ENCODE assay signal across 10 cellular contexts in the genomic region with DNA sequence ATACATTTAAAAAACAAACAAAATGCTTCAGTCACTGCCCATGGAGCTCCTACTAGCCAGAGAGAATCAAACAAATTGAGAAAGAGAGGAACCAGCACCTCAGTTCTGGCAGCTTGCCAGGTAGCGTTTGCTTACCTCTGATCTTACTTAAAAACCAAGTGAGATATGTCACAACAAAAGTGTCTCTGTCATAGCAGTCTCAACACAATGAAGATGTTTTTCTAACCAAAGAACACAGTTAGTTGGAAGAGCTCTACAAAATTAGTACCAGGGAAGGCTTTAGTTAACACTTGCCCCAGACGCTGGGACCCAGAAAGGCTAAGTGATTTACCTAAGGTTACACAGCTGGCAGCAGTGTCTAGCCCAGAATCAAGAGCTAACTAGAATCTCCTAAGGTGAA. TPM values are rescaled to one million over a fixed set of nuclear protein-coding genes. Genes with fewer than 3 reads are reported as not detected.
DNase-seq lines count a peak whose midpoint lies in the region; ATAC-seq and TF ChIP-seq lines count a peak whose summit lies in the region.
"Had no signal": no experiment of that assay in that cellular context is flagged by ENCODE, and none has a peak within 500 bp of the region (broad histone marks: within the 10 kb centered on the region; RNA-seq: fewer than 3 reads in every experiment).

No MANE protein-coding gene starts in this region.

- no peak overlapping the region for H3K4me2 ChIP-seq in hepatocyte

- TF ChIP-seq POLR2A in lower leg skin (IDR thresholded peaks at IDR 0.05) = no peak

- no peak overlapping the region for H2AFZ ChIP-seq in hepatocyte

- 34 to 36% methylated on average over 2 of the region's 2 CpGs for WGBS in heart right ventricle, 2 donors
- 53% methylated on average over 2 of the region's 2 CpGs for WGBS in hepatocyte (ENCODE audit: low lambda C conversion rate, missing lambda C conversion rate)
- WGBS in lower leg skin, 2 donors = 26 to 35% methylated on average over 2 of the region's 2 CpGs

- ATAC-seq in left cardiac atrium (no peak), heart right ventricle (no peak), upper lobe of right lung (no peak), GM19328 (IDR thresholded peaks at IDR 0.05; ENCODE audit: unreplicated experiment) (no peak)
- ATAC-seq: left lung had no signal

- DNase-seq in left cardiac atrium = peak; percentile 52
- no peak for DNase-seq in heart right ventricle
- DNase-seq in SK-MEL-5 (ENCODE audit: low read depth, low spot score) = peak; percentile 40
- peak; percentile 45 for DNase-seq in hepatocyte (ENCODE audit: low spot score)
- no peak for DNase-seq in upper lobe of right lung
- no peak for DNase-seq in lower leg skin (ENCODE audit: low spot score in 2 of 2)
- DNase-seq in NCI-H226 = no peak
- DNase-seq: GDM1, left lung had no signal

- peak overlapping the region in 2 of 10 donors; percentile 2 to 4 for H3K27ac ChIP-seq in heart right ventricle
- H3K27ac ChIP-seq in hepatocyte = no peak overlapping the region
- H3K27ac ChIP-seq in upper lobe of right lung = no peak overlapping the region

- intact Hi-C loops in left cardiac atrium (cut with DNase I) = loop anchor here in 1 of 2 donors (10.0 kb wide), 4 partner anchors 68 to 248 kb away; no protein-coding TSS in a partner anchor
- intact Hi-C loops in heart right ventricle (cut with DNase I) = loop anchor here in 5 of 10 donors (5.0 to 10.0 kb wide), 9 partner anchors 41 to 338 kb away; no protein-coding TSS in a partner anchor
- intact Hi-C loops in upper lobe of right lung (cut with DNase I) = no loop called here
- intact Hi-C loops in lower leg skin (cut with DNase I; ENCODE audit: low total_unique reads) = no loop called here

- no peaks in the 10 kb centered on the region for H4K20me1 ChIP-seq in hepatocyte (ENCODE audit: insufficient read depth, poor library complexity, severe bottlenecking)

- H3K9me3 ChIP-seq in heart right ventricle (no peaks in the 10 kb centered on the region), hepatocyte (ENCODE audit: low read depth) (no peaks in the 10 kb centered on the region), upper lobe of right lung (no peaks in the 10 kb centered on the region)
- H3K9me3 ChIP-seq: left lung had no signal

- TF ChIP-seq CTCF in heart right ventricle (IDR thresholded peaks at IDR 0.05) = no peak
- TF ChIP-seq CTCF in hepatocyte (IDR thresholded peaks at IDR 0.05; ENCODE audit: poor library complexity) = no peak
- TF ChIP-seq CTCF in upper lobe of right lung (IDR thresholded peaks at IDR 0.05) = no peak
- no peak for TF ChIP-seq CTCF in lower leg skin (IDR thresholded peaks at IDR 0.05)

- H3K9me2 ChIP-seq in hepatocyte (replicated peaks; ENCODE audit: insufficient read depth) = no peaks in the 10 kb centered on the region

- H3K36me3 ChIP-seq in heart right ventricle (no peaks in the 10 kb centered on the region), hepatocyte (replicated peaks; ENCODE audit: insufficient read depth, low read depth) (no peaks in the 10 kb centered on the region), upper lobe of right lung (no peaks in the 10 kb centered on the region)
- H3K36me3 ChIP-seq: left lung had no signal

- H3K4me3 ChIP-seq in heart right ventricle = peak overlapping the region in 3 of 10 donors; percentile 71 to 92 (median 87)
- H3K4me3 ChIP-seq in hepatocyte = no peak overlapping the region
- peak overlapping the region; percentile 90 for H3K4me3 ChIP-seq in upper lobe of right lung
- H3K4me3 ChIP-seq in lower leg skin (ENCODE audit: low read depth, poor library complexity, severe bottlenecking) = no peak overlapping the region

- H3K27me3 ChIP-seq in heart right ventricle (peaks cover 0 to 12% (median 0%) of the 10 kb centered on the region in 7 donors), hepatocyte (no peaks in the 10 kb centered on the region), upper lobe of right lung (no peaks in the 10 kb centered on the region)

- in situ Hi-C loops in SK-MEL-5 (cut with HindIII; ENCODE audit: low pct_unique_long_range_greater_than_20kb, low sequenced_read_pairs) = no loop called here

- peaks cover 79% of the 10 kb centered on the region for H3K79me2 ChIP-seq in hepatocyte

- H3K4me1 ChIP-seq in heart right ventricle = peaks cover 2 to 56% (median 29%) of the 10 kb centered on the region in 9 donors
- peaks cover 8% of the 10 kb centered on the region for H3K4me1 ChIP-seq in hepatocyte (ENCODE audit: insufficient read depth)
- H3K4me1 ChIP-seq in upper lobe of right lung = peaks cover 22% of the 10 kb centered on the region

RNA-seq across cellular contexts. Expression of gene DOCK4, which starts 3.4 kb away (rescaled TPM):
- total RNA-seq in left cardiac atrium = 10 to 100 TPM; 17.1 to 19.3 TPM
- total RNA-seq in heart right ventricle = 10 to 100 TPM; 10.8 to 26.8 (median 16.4) TPM
- 1 to 10 TPM; 2.6 to 9.7 TPM for polyA plus RNA-seq in heart right ventricle
- total RNA-seq in SK-MEL-5 (2014; rRNA removed; shearing (Covaris generic)) = 12.7 and 17.9 TPM in 2 replicates
- polyA plus RNA-seq in SK-MEL-5 (2015; cell fraction: cytosol; rRNA removed) = 22.8 and 34.2 TPM in 2 replicates
- polyA plus RNA-seq in SK-MEL-5 (2015; cell fraction: nucleus; rRNA removed) = 47.4 and 72.5 TPM in 2 replicates
- total RNA-seq in hepatocyte = 22.8 and 22.9 TPM in 2 replicates
- polyA plus RNA-seq in hepatocyte = 4.4 and 6.0 TPM in 2 replicates
- 100 TPM for total RNA-seq in upper lobe of right lung
- 1 to 10 TPM; 8.2 to 9.0 (median 8.6) TPM for total RNA-seq in lower leg skin

RNA-seq across cellular contexts. Expression of gene ZNF277, which starts 3.7 kb away (rescaled TPM):
- 10 to 100 TPM; 14.9 to 16.2 TPM for total RNA-seq in left cardiac atrium
- total RNA-seq in heart right ventricle = 10 to 100 TPM; 14.1 to 25.7 (median 17.6) TPM
- polyA plus RNA-seq in heart right ventricle = 10 to 100 TPM in 1 of 2 donors, 1 to 10 TPM in 1; 7.7 to 16.0 TPM
- 62.7 and 67.4 TPM in 2 replicates for total RNA-seq in SK-MEL-5 (2014; rRNA removed; shearing (Covaris generic))
- 21.9 and 25.0 TPM in 2 replicates for polyA plus RNA-seq in SK-MEL-5 (2015; cell fraction: cytosol; rRNA removed)
- polyA plus RNA-seq in SK-MEL-5 (2015; cell fraction: nucleus; rRNA removed) = 15.9 and 16.9 TPM in 2 replicates
- 34.6 and 45.8 TPM in 2 replicates for total RNA-seq in hepatocyte
- polyA plus RNA-seq in hepatocyte = 10.0 and 13.4 TPM in 2 replicates
- total RNA-seq in upper lobe of right lung = 31.0 TPM
- 10 to 100 TPM; 19.2 to 45.6 (median 32.8) TPM for total RNA-seq in lower leg skin

Comparison
In these comparisons a context has a peak if more than half of its experiments do, and no peak if none do; other contexts are left out.
1. DNase-seq: peak in left cardiac atrium (single experiment), SK-MEL-5 (single experiment) and hepatocyte (single experiment); none in heart right ventricle (0 of 2), upper lobe of right lung (single experiment), lower leg skin (0 of 2) and NCI-H226 (single experiment).